ENCODE assay signal across 24 cellular contexts in the genomic region with DNA sequence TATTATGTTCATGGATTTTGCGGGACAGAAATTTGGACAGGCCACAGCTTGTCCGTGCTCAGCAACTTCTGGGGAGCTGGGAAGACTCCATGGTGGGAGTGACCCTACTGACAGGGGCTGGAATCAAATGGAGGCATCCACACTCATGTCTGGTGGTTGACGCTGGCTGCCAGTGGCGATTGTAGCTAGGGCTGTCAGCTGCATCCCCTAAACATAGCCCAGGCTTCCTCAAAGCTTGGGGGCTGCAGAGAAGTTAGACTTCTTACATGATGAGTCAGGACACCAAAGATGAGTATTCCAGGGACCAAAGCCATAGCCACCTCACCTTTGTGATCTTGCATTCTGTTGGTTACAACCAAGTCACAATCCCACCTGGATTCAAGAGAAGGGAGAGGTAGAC. TPM values are rescaled to one million over a fixed set of nuclear protein-coding genes. Genes with fewer than 3 reads are reported as not detected.
DNase-seq lines count a peak whose midpoint lies in the region; ATAC-seq, FAIRE-seq and TF ChIP-seq lines count a peak whose summit lies in the region.
"Had no signal": no experiment of that assay in that cellular context is flagged by ENCODE, and none has a peak within 500 bp of the region (broad histone marks: within the 10 kb centered on the region; RNA-seq: fewer than 3 reads in every experiment).

No MANE protein-coding gene starts in this region.

- H3K9ac ChIP-seq in liver (ENCODE audit: low read depth in 1 of 2, low read length in 2 of 2): no peak overlapping the region
- H3K9ac ChIP-seq in HepG2 (ENCODE audit: insufficient read depth, low read depth, low read length): no peak overlapping the region
- H3K9ac ChIP-seq in trophoblast cell (ENCODE audit: low read length): no peak overlapping the region
- H3K9ac ChIP-seq: BLaER1 treated with 17β-estradiol and CSF1 and Interleukin-3, amounts not matched to agents 10 nM and 100 nM had no signal

- H3K4ac ChIP-seq in trophoblast cell (ENCODE audit: low read depth, low read length): no peak overlapping the region

- POLR2A ChIA-PET in HepG2 (lab: Yijun Ruan, JAX): interaction anchor here (2.2 kb wide), 1 partner anchor 10 kb away, joined by 6 read pairs; no protein-coding TSS in a partner anchor

- CTCF ChIA-PET in HepG2 (lab: Yijun Ruan, JAX; ENCODE audit: low intra/inter-chr PET ratio, low total read pairs): no interaction called here

- H3K36me3 ChIP-seq in liver (ENCODE audit: control insufficient read depth in 4 of 4, insufficient read depth in 3 of 4, low read depth in 1 of 4, low read length in 3 of 4): no peaks in the 10 kb centered on the region
- no peaks in the 10 kb centered on the region for H3K36me3 ChIP-seq in HepG2 (replicated peaks in 1 of 2; ENCODE audit: control insufficient read depth in 1 of 2, insufficient read depth in 2 of 2, low read length in 2 of 2)
- H3K36me3 ChIP-seq in right lobe of liver: no peaks in the 10 kb centered on the region
- H3K36me3 ChIP-seq in trophoblast cell (ENCODE audit: control insufficient read depth in 1 of 2, insufficient read depth in 2 of 2, low read length in 2 of 2): no peaks in the 10 kb centered on the region
- H3K36me3 ChIP-seq: BE2C; BLaER1 treated with 17β-estradiol and CSF1 and Interleukin-3, amounts not matched to agents 10 nM and 100 nM had no signal

- DNase-seq in HepG2 (ENCODE audit: low spot score): no peak
- DNase-seq in right lobe of liver: no peak
- no peak for DNase-seq in trophoblast cell
- DNase-seq in NCI-H82 (lab: John Stamatoyannopoulos, UW): no peak
- no peak for DNase-seq in T1000 (lab: John Stamatoyannopoulos, UW)
- DNase-seq: 8988T; ACHN; AML-193; BE2C; CD4-positive, alpha-beta T cell; CD8-positive, alpha-beta memory T cell; DMS 273 treated with DMSO at 0.1 percent for 48 hours; DMS79; EL; GDM1; H7; HCEC 1CT had no signal

- H4K8ac ChIP-seq in trophoblast cell (ENCODE audit: low read depth, low read length): no peak overlapping the region

- H3K79me2 ChIP-seq in HepG2 (ENCODE audit: insufficient read depth, low read length): no peaks in the 10 kb centered on the region
- H3K79me2 ChIP-seq in trophoblast cell (ENCODE audit: control insufficient read depth, insufficient read depth, low read length, poor library complexity): peaks cover 3% of the 10 kb centered on the region

- TF ChIP-seq CTCF in liver (IDR thresholded peaks at IDR 0.05; ENCODE audit: low read depth, low read length, missing input control) (no peak), HepG2 (CRISPR knock-in tag; IDR thresholded peaks at IDR 0.05) (no peak), right lobe of liver (IDR thresholded peaks at IDR 0.05) (no peak)

- H3K14ac ChIP-seq in trophoblast cell (ENCODE audit: low read length): no peak overlapping the region

- no peaks in the 10 kb centered on the region for H3K27me3 ChIP-seq in liver (ENCODE audit: control insufficient read depth in 4 of 4, insufficient read depth in 4 of 4, low read length in 3 of 4)
- no peaks in the 10 kb centered on the region for H3K27me3 ChIP-seq in HepG2 (ENCODE audit: control insufficient read depth in 1 of 2, insufficient read depth in 2 of 2, low read length in 2 of 2)
- H3K27me3 ChIP-seq in right lobe of liver: no peaks in the 10 kb centered on the region
- no peaks in the 10 kb centered on the region for H3K27me3 ChIP-seq in trophoblast cell (ENCODE audit: insufficient read depth, low read length)
- H3K27me3 ChIP-seq: BE2C; BLaER1 treated with 17β-estradiol and CSF1 and Interleukin-3, amounts not matched to agents 10 nM and 100 nM had no signal

- peaks cover 0 to 19% (median 10%) of the 10 kb centered on the region in 4 donors for H3K4me1 ChIP-seq in liver (ENCODE audit: control insufficient read depth in 4 of 4, insufficient read depth in 4 of 4, low read length in 3 of 4)
- peaks cover 39% of the 10 kb centered on the region for H3K4me1 ChIP-seq in HepG2 (ENCODE audit: insufficient read depth, low read length)
- peaks cover 0 to 17% (median 7%) of the 10 kb centered on the region in 4 donors for H3K4me1 ChIP-seq in right lobe of liver
- H3K4me1 ChIP-seq in trophoblast cell (ENCODE audit: control insufficient read depth in 1 of 2, insufficient read depth in 2 of 2, low read length in 2 of 2): peaks cover 14 to 15% of the 10 kb centered on the region in 2 experiments
- H3K4me1 ChIP-seq: BE2C had no signal

- in situ Hi-C loops in HepG2 (cut with HindIII; ENCODE audit: extremely low pct_ligation_motif_present, low pct_unique_long_range_greater_than_20kb): no loop called here

- H3K23ac ChIP-seq in trophoblast cell (ENCODE audit: low read length): no peak overlapping the region

- no TSS peak for BruUV-seq in HepG2 (replicated peaks; lab: Mats Ljungman, UMichigan)

- ATAC-seq in HepG2 (no peak), right lobe of liver (no peak), GM18511 (IDR thresholded peaks at IDR 0.05; ENCODE audit: unreplicated experiment) (no peak)
- ATAC-seq: A549, GM12878 had no signal

- H4K12ac ChIP-seq in trophoblast cell (ENCODE audit: low read depth, low read length): no peak overlapping the region

- H3K4me3 ChIP-seq in liver (ENCODE audit: low read depth in 1 of 3, low read length in 3 of 3) (no peak overlapping the region), HepG2 (replicated peaks in 1 of 3; ENCODE audit: insufficient read depth in 1 of 3, low read depth in 2 of 3, low read length in 3 of 3) (no peak overlapping the region), right lobe of liver (no peak overlapping the region), trophoblast cell (ENCODE audit: low read depth, low read length) (no peak overlapping the region)
- H3K4me3 ChIP-seq: A549; BLaER1 treated with 17β-estradiol and CSF1 and Interleukin-3, amounts not matched to agents 10 nM and 100 nM; GM12878 had no signal

- H4K20me1 ChIP-seq in HepG2 (ENCODE audit: insufficient read depth, low read length): no peaks in the 10 kb centered on the region
- H4K20me1 ChIP-seq: BLaER1 treated with 17β-estradiol and CSF1 and Interleukin-3, amounts not matched to agents 10 nM and 100 nM had no signal

- H2AK5ac ChIP-seq in trophoblast cell (ENCODE audit: low read length): peak overlapping the region; percentile 4

- H2BK12ac ChIP-seq in trophoblast cell (ENCODE audit: low read length): peak overlapping the region; percentile 42

- FAIRE-seq in HepG2 (lab: Jason Lieb, UNC): no peak
- FAIRE-seq: A549, D721Med, GM12878, H1 had no signal

- H3K27ac ChIP-seq in liver (ENCODE audit: low read depth in 1 of 2, low read length in 2 of 2): peak overlapping the region; percentile 60 to 76
- no peak overlapping the region for H3K27ac ChIP-seq in HepG2 (ENCODE audit: extremely low read length, insufficient read depth, low read length)
- H3K27ac ChIP-seq in right lobe of liver: peak overlapping the region in 2 of 3 donors; percentile 18
- H3K27ac ChIP-seq in trophoblast cell (ENCODE audit: low read depth, low read length): no peak overlapping the region
- H3K27ac ChIP-seq: BLaER1 treated with 17β-estradiol and CSF1 and Interleukin-3, amounts not matched to agents 10 nM and 100 nM had no signal

- no peak for TF ChIP-seq RAD21 in liver (IDR thresholded peaks at IDR 0.05)
- no peak for TF ChIP-seq RAD21 in HepG2 (CRISPR knock-in tag; IDR thresholded peaks at IDR 0.05)

- peak overlapping the region; percentile 5 for H3K18ac ChIP-seq in trophoblast cell (ENCODE audit: low read length)

- WGBS in liver: 72% methylated on average over 4 of the region's 4 CpGs
- 95% methylated on average over 4 of the region's 4 CpGs for WGBS in HepG2 (ENCODE audit: low lambda C conversion rate)
- WGBS in right lobe of liver (ENCODE audit: insufficient coverage, low coverage, low lambda C conversion rate, missing lambda C conversion rate): 27% methylated on average over 2 of the region's 4 CpGs
- no CpG with 5 or more reads among the region's 4 CpGs for WGBS in trophoblast cell (ENCODE audit: extremely low coverage, insufficient coverage, insufficient read length)

- no peak for TF ChIP-seq POLR2A in HepG2 (IDR thresholded peaks at IDR 0.05; ENCODE audit: insufficient read depth in 1 of 2, low read depth in 2 of 2, low read length in 2 of 2)
- TF ChIP-seq POLR2A in right lobe of liver (IDR thresholded peaks at IDR 0.05): no peak

- H3K9me3 ChIP-seq in liver (ENCODE audit: control insufficient read depth in 4 of 4, low read length in 3 of 4) (no peaks in the 10 kb centered on the region), HepG2 (ENCODE audit: low read length) (no peaks in the 10 kb centered on the region), right lobe of liver (no peaks in the 10 kb centered on the region), trophoblast cell (ENCODE audit: insufficient read depth, low read depth, low read length) (no peaks in the 10 kb centered on the region)
- H3K9me3 ChIP-seq: A549; BE2C; BLaER1 treated with 17β-estradiol and CSF1 and Interleukin-3, amounts not matched to agents 10 nM and 100 nM had no signal

- TF ChIP-seq EP300 in HepG2 (IDR thresholded peaks at IDR 0.05; ENCODE audit: low read depth in 2 of 2, low read length in 2 of 2) (no peak), HepG2 (CRISPR knock-in tag; IDR thresholded peaks at IDR 0.05; ENCODE audit: borderline replicate concordance) (no peak)

- H4K91ac ChIP-seq in trophoblast cell (ENCODE audit: low read depth, low read length): no peak overlapping the region

- H2AFZ ChIP-seq in HepG2 (ENCODE audit: low read length) (no peak overlapping the region), trophoblast cell (ENCODE audit: insufficient read depth, low read length, poor library complexity) (no peak overlapping the region)

- no peak overlapping the region for H2BK5ac ChIP-seq in trophoblast cell (ENCODE audit: low read depth, low read length, poor library complexity)

- H3K79me1 ChIP-seq in trophoblast cell (ENCODE audit: low read length): peaks cover 8% of the 10 kb centered on the region

- no peak overlapping the region for H2BK120ac ChIP-seq in trophoblast cell (ENCODE audit: insufficient read depth, low read length, poor library complexity)

- no peak overlapping the region for H3K4me2 ChIP-seq in HepG2 (ENCODE audit: low read depth, low read length)
- H3K4me2 ChIP-seq in trophoblast cell (ENCODE audit: low read length): no peak overlapping the region
- H3K4me2 ChIP-seq: A549; BLaER1 treated with 17β-estradiol and CSF1 and Interleukin-3, amounts not matched to agents 10 nM and 100 nM had no signal

- intact Hi-C loops in HepG2 (cut with micrococcal nuclease; ENCODE audit: unreplicated experiment) (no loop called here), right lobe of liver (cut with DNase I) (no loop called here)

RNA-seq across cellular contexts. Expression of gene FAM50B, which starts 18.4 kb away (rescaled TPM):
- total RNA-seq in liver (10 to 100 TPM in 1 of 2 donors, 1 to 10 TPM in 1; 8.8 to 10.2 TPM), HepG2 (2016; rRNA removed; fragmentation: Illumina TruSeq; extraction: Trizol) (not detected in 2 replicates), right lobe of liver (10 to 100 TPM in 1 of 6 experiments, 1 to 10 TPM in 5; 3.6 to 11.1 (median 8.5) TPM)
- polyA plus RNA-seq in liver (10 to 100 TPM; 11.9 to 12.3 TPM), HepG2 (2011; rRNA removed) (0.05 TPM in 1 of 2 replicates, not detected in the other)
- not detected in 2 replicates for total RNA-seq in HepG2 (2016; cell fraction: cytosol; rRNA removed; fragmentation: Illumina TruSeq; extraction: Trizol; ENCODE audit: low read depth)
- total RNA-seq in HepG2 (2016; cell fraction: insoluble cytoplasmic fraction; rRNA removed; fragmentation: Illumina TruSeq; extraction: Trizol): not detected in 2 replicates
- total RNA-seq in HepG2 (2016; cell fraction: membrane; rRNA removed; fragmentation: Illumina TruSeq; extraction: Trizol): not detected in 2 replicates
- not detected in 2 replicates for total RNA-seq in HepG2 (2016; cell fraction: nucleus; rRNA removed; fragmentation: Illumina TruSeq; extraction: Trizol)
- not detected in 2 replicates for polyA plus RNA-seq in HepG2 (2011; cell fraction: cytosol; rRNA removed)
- polyA plus RNA-seq in HepG2 (2011; cell fraction: nucleus; rRNA removed): 0.07 TPM in 1 of 2 replicates, not detected in the other
- polyA plus RNA-seq in HepG2 (2012): not detected in 2 replicates
- not detected in 2 replicates for polyA plus RNA-seq in HepG2 (2016; cell fraction: cytosol; fragmentation: Illumina TruSeq; extraction: Trizol; ENCODE audit: low read depth)
- not detected in 2 replicates for polyA plus RNA-seq in HepG2 (2016; cell fraction: insoluble cytoplasmic fraction; fragmentation: Illumina TruSeq; extraction: Trizol; ENCODE audit: low read depth)
- polyA plus RNA-seq in HepG2 (2016; cell fraction: membrane; fragmentation: Illumina TruSeq; extraction: Trizol; ENCODE audit: low read depth): not detected in 2 replicates
- polyA plus RNA-seq in HepG2 (2016; cell fraction: nucleus; fragmentation: Illumina TruSeq; extraction: Trizol; ENCODE audit: insufficient read depth, low read depth): not detected in 2 replicates
- 2.4 TPM in 1 of 2 replicates, not detected in the other for polyA minus RNA-seq in HepG2 (2011; rRNA and poly(A)+ RNA removed; ENCODE audit: low replicate concordance)
- polyA minus RNA-seq in HepG2 (2011; cell fraction: cytosol; rRNA and poly(A)+ RNA removed): not detected in 2 replicates
- polyA minus RNA-seq in HepG2 (2011; cell fraction: nucleus; rRNA and poly(A)+ RNA removed): not detected in 2 replicates
- polyA plus RNA-seq in trophoblast cell (2013): 1.3 TPM in 2 replicates

Comparison
In these comparisons a context has a peak if more than half of its experiments do, and no peak if none do; other contexts are left out.
1. H3K27ac ChIP-seq: peak in liver (2 of 2) and right lobe of liver (2 of 3); none in HepG2 (single experiment) and trophoblast cell (single experiment).